ENCODE assay signal across 9 cellular contexts in genomic region chr12:6364037-6364360, GRCh38. TPM values are rescaled to one million over a fixed set of nuclear protein-coding genes. Genes with fewer than 3 reads are reported as not detected.
A peak's percentile ranks its signal among the peaks of the same experiment; 100 is the strongest.
DNase-seq lines count a peak whose midpoint lies in the region; FAIRE-seq and TF ChIP-seq lines count a peak whose summit lies in the region.
"Had no signal": no experiment of that assay in that cellular context is flagged by ENCODE, and none has a peak within 500 bp of the region (broad histone marks: within the 10 kb centered on the region; RNA-seq: fewer than 3 reads in every experiment).

No MANE protein-coding gene starts in this region.

- H3K36me3 ChIP-seq in breast epithelium = no peaks in the 10 kb centered on the region
- no peaks in the 10 kb centered on the region for H3K36me3 ChIP-seq in tibial nerve

- no peaks in the 10 kb centered on the region for H3K9me3 ChIP-seq in breast epithelium
- no peaks in the 10 kb centered on the region for H3K9me3 ChIP-seq in tibial nerve

- TF ChIP-seq EP300 in tibial nerve (IDR thresholded peaks at IDR 0.05) = peak in 1 of 2 donors; percentile 46

- WGBS in lower leg skin, 2 donors = 7 to 12% methylated on average over 15 of the region's 15 CpGs
- WGBS in tibial nerve, 2 donors = 25 to 30% methylated on average over 13 to 15 of the region's 15 CpGs

- H3K4me3 ChIP-seq in breast epithelium (peak overlapping the region; percentile 53 to 83 (median 63)), lower leg skin (ENCODE audit: low read depth, poor library complexity, severe bottlenecking) (no peak overlapping the region), tibial nerve (peak overlapping the region; percentile 44 to 72 (median 58))

- FAIRE-seq in GM19239 (lab: Jason Lieb, UNC) = no peak
- FAIRE-seq: endometrium had no signal

- H3K4me1 ChIP-seq in breast epithelium (peaks cover 0 to 4% of the 10 kb centered on the region in 2 donors), tibial nerve (peaks cover 0 to 46% (median 8%) of the 10 kb centered on the region in 4 donors)

- H3K27ac ChIP-seq in breast epithelium (peak overlapping the region; percentile 91 to 98), tibial nerve (peak overlapping the region; percentile 72 to 95 (median 90))

- TF ChIP-seq POLR2A in breast epithelium (IDR thresholded peaks at IDR 0.05) = no peak
- no peak for TF ChIP-seq POLR2A in lower leg skin (IDR thresholded peaks at IDR 0.05)
- TF ChIP-seq POLR2A in tibial nerve (IDR thresholded peaks at IDR 0.05) = no peak

- H3K27me3 ChIP-seq in breast epithelium = no peaks in the 10 kb centered on the region
- no peaks in the 10 kb centered on the region for H3K27me3 ChIP-seq in tibial nerve

- intact Hi-C loops in breast epithelium (cut with DNase I; ENCODE audit: low total_unique reads) (no loop called here), lower leg skin (cut with DNase I; ENCODE audit: low total_unique reads) (no loop called here)

- DNase-seq in activated CD4-positive, alpha-beta T cell treated with anti-CD3 and anti-CD28 coated beads for 4 hours = peak; percentile 28 to 32
- no peak for DNase-seq in activated CD4-positive, alpha-beta T cell treated with anti-CD3 and anti-CD28 coated beads, Interleukin-2, amount 50 U/mL, for 48 hours
- DNase-seq in breast epithelium (ENCODE audit: low spot score in 2 of 2) (no peak), lower leg skin (ENCODE audit: low spot score in 2 of 2) (peak; percentile 76 to 91), tibial nerve (ENCODE audit: low spot score in 2 of 2) (peak; percentile 50 to 51), GM19239 (ENCODE audit: insufficient read length, low spot score) (no peak), NCI-H1436 (lab: John Stamatoyannopoulos, UW) (no peak), NCI-H2029 treated with DMSO at 0.1 percent for 48 hours (lab: John Stamatoyannopoulos, UW) (no peak)

- no peak for TF ChIP-seq CTCF in breast epithelium (IDR thresholded peaks at IDR 0.05)
- no peak for TF ChIP-seq CTCF in lower leg skin (IDR thresholded peaks at IDR 0.05)
- no peak for TF ChIP-seq CTCF in tibial nerve (IDR thresholded peaks at IDR 0.05)

RNA-seq across cellular contexts. Expression of gene SCNN1A, which starts 11.4 kb away (rescaled TPM):
- 100 to 1,000 TPM in 1 of 3 donors, 10 to 100 TPM in 1, 1 to 10 TPM in 1; 1.3 to 175 (median 93.7) TPM for total RNA-seq in breast epithelium
- 100 to 1,000 TPM in 3 of 4 donors, 10 to 100 TPM in 1; 74.6 to 139 (median 119) TPM for total RNA-seq in lower leg skin
- 10 to 100 TPM; 15.9 to 46.5 (median 18.8) TPM for total RNA-seq in tibial nerve

RNA-seq across cellular contexts. Expression of gene LTBR, which starts 20.0 kb away (rescaled TPM):
- 100 to 1,000 TPM in 2 of 3 donors, 10 to 100 TPM in 1; 90.1 to 115 (median 108) TPM for total RNA-seq in breast epithelium
- 100 to 1,000 TPM; 174 to 298 (median 196) TPM for total RNA-seq in lower leg skin
- total RNA-seq in tibial nerve = 100 to 1,000 TPM; 119 to 234 (median 151) TPM

RNA-seq across cellular contexts. Expression of gene TNFRSF1A, which starts 22.1 kb away (rescaled TPM):
- total RNA-seq in breast epithelium (100 to 1,000 TPM; 232 to 256 (median 238) TPM), lower leg skin (100 to 1,000 TPM; 104 to 252 (median 186) TPM), tibial nerve (100 to 1,000 TPM; 196 to 437 (median 306) TPM)

RNA-seq across cellular contexts. Expression of gene PLEKHG6, which starts 53.5 kb away (rescaled TPM):
- total RNA-seq in breast epithelium (10 to 100 TPM; 11.9 to 43.6 (median 42.4) TPM), lower leg skin (10 to 100 TPM; 10.6 to 34.1 (median 22.4) TPM), tibial nerve (10 to 100 TPM in 1 of 4 donors, 1 to 10 TPM in 2, not detected in 1; 2.9 to 15.3 (median 7.6) TPM)

Comparison
In these comparisons a context has a peak if more than half of its experiments do, and no peak if none do; other contexts are left out.
1. DNase-seq: peak in activated CD4-positive, alpha-beta T cell treated with anti-CD3 and anti-CD28 coated beads for 4 hours (2 of 2), lower leg skin (2 of 2) and tibial nerve (2 of 2); none in activated CD4-positive, alpha-beta T cell treated with anti-CD3 and anti-CD28 coated beads, Interleukin-2, amount 50 U/mL, for 48 hours (0 of 2), breast epithelium (0 of 2), GM19239 (single experiment), NCI-H1436 (single experiment) and NCI-H2029 treated with DMSO at 0.1 percent for 48 hours (single experiment).